13 cellular contexts compared by ENCODE assay signal in genomic region chr7:29764227-29764626, GRCh38. TPM values are rescaled to one million over a fixed set of nuclear protein-coding genes. Genes with fewer than 3 reads are reported as not detected.
A peak's percentile ranks its signal among the peaks of the same experiment; 100 is the strongest.
DNase-seq lines count a peak whose midpoint lies in the region; TF ChIP-seq lines count a peak whose summit lies in the region.
"Had no signal": no experiment of that assay in that cellular context is flagged by ENCODE, and none has a peak within 500 bp of the region (broad histone marks: within the 10 kb centered on the region; RNA-seq: fewer than 3 reads in every experiment).

No MANE protein-coding gene starts in this region.

- peak; percentile 3 for DNase-seq in NCI-H2196 (lab: John Stamatoyannopoulos, UW; ENCODE audit: unreplicated experiment)
- no peak for DNase-seq in NCI-H2196 treated with DMSO at 0.1 percent for 48 hours (lab: John Stamatoyannopoulos, UW; ENCODE audit: unreplicated experiment)
- peak; percentile 18 for DNase-seq in LoVo (ENCODE audit: low spot score)
- no peak for DNase-seq in brain microvascular endothelial cell
- peak; percentile 9 for DNase-seq in osteoblast (ENCODE audit: insufficient read length, low spot score, missing footprints)
- DNase-seq in NOMO-1 treated with DMSO at 0.1 percent for 48 hours (lab: John Stamatoyannopoulos, UW; ENCODE audit: unreplicated experiment), result no peak
- no peak for DNase-seq in mesothelial cell of epicardium (ENCODE audit: low spot score in 2 of 2, unreplicated experiment in 2 of 2)
- DNase-seq in glutamatergic neuron, result no peak
- DNase-seq: activated T-cell treated with anti-CD3 and anti-CD28 coated beads, Interleukin-2, amount 50 U/mL, for 72 hours; HFFc6; MG63; stimulated activated naive B cell treated with anti-CD40 and anti-IgM and Interleukin-4, amounts not matched to agents 10 μg/mL and 1 μg/mL and 100 μg/mL, for 72 hours had no signal

- H3K27me3 ChIP-seq in brain microvascular endothelial cell (replicated peaks) (no peaks in the 10 kb centered on the region), osteoblast (ENCODE audit: insufficient read depth, low read length) (peaks cover 16% of the 10 kb centered on the region)

- H3K36me3 Mint-ChIP-seq in mesothelial cell of epicardium (peaks cover 4% of the 10 kb centered on the region), glutamatergic neuron (ENCODE audit: unreplicated experiment) (no peaks in the 10 kb centered on the region)
- H3K36me3 Mint-ChIP-seq: stimulated activated naive B cell treated with anti-CD40 and anti-IgM and Interleukin-4, amounts not matched to agents 10 μg/mL and 1 μg/mL and 100 μg/mL, for 72 hours had no signal

- H3K4me3 ChIP-seq in brain microvascular endothelial cell (ENCODE audit: low read depth, low read length) (no peak overlapping the region), osteoblast (ENCODE audit: insufficient read depth, low read length) (no peak overlapping the region)
- H3K4me3 ChIP-seq: MG63 had no signal

- H3K9me3 Mint-ChIP-seq in mesothelial cell of epicardium (peaks cover 13% of the 10 kb centered on the region), glutamatergic neuron (ENCODE audit: unreplicated experiment) (no peaks in the 10 kb centered on the region)
- H3K9me3 Mint-ChIP-seq: activated T-cell treated with anti-CD3 and anti-CD28 coated beads, Interleukin-2, amount 50 U/mL, for 72 hours; HFFc6; stimulated activated naive B cell treated with anti-CD40 and anti-IgM and Interleukin-4, amounts not matched to agents 10 μg/mL and 1 μg/mL and 100 μg/mL, for 72 hours had no signal

- no peaks in the 10 kb centered on the region for H3K4me1 ChIP-seq in osteoblast (ENCODE audit: insufficient read depth, low read length)

- H3K36me3 ChIP-seq in brain microvascular endothelial cell (replicated peaks), result no peaks in the 10 kb centered on the region
- no peaks in the 10 kb centered on the region for H3K36me3 ChIP-seq in osteoblast (ENCODE audit: insufficient read depth, low read length)
- H3K36me3 ChIP-seq: MG63 had no signal

- H3K79me2 ChIP-seq in osteoblast (ENCODE audit: insufficient read depth, low read length), result no peaks in the 10 kb centered on the region

- in situ Hi-C loops in brain microvascular endothelial cell (cut with HindIII; ENCODE audit: low pct_ligation_motif_present, low sequenced_read_pairs), result no loop called here

- TF ChIP-seq CTCF in brain microvascular endothelial cell (IDR thresholded peaks at IDR 0.05; ENCODE audit: low read depth, low read length, missing control alignments), result peak; percentile 23
- no peak for TF ChIP-seq CTCF in osteoblast (IDR thresholded peaks at IDR 0.05; ENCODE audit: extremely low read depth, low read depth, low read length)
- TF ChIP-seq CTCF in mesothelial cell of epicardium (IDR thresholded peaks at IDR 0.05; ENCODE audit: unreplicated experiment), result no peak
- TF ChIP-seq CTCF in glutamatergic neuron (IDR thresholded peaks at IDR 0.05; ENCODE audit: partially characterized antibody, unreplicated experiment), result no peak

- H4K20me1 ChIP-seq in osteoblast (ENCODE audit: insufficient read depth, low read length), result no peaks in the 10 kb centered on the region

- H3K4me1 Mint-ChIP-seq in mesothelial cell of epicardium (peaks cover 12% of the 10 kb centered on the region), glutamatergic neuron (ENCODE audit: low read depth, unreplicated experiment) (no peaks in the 10 kb centered on the region)
- H3K4me1 Mint-ChIP-seq: stimulated activated naive B cell treated with anti-CD40 and anti-IgM and Interleukin-4, amounts not matched to agents 10 μg/mL and 1 μg/mL and 100 μg/mL, for 72 hours had no signal

- no peaks in the 10 kb centered on the region for H3K9me3 ChIP-seq in osteoblast (ENCODE audit: low read depth, low read length)
- H3K9me3 ChIP-seq: MG63 had no signal

- H3K4me3 Mint-ChIP-seq in mesothelial cell of epicardium (no peak overlapping the region), glutamatergic neuron (ENCODE audit: unreplicated experiment) (no peak overlapping the region)
- H3K4me3 Mint-ChIP-seq: activated T-cell treated with anti-CD3 and anti-CD28 coated beads, Interleukin-2, amount 50 U/mL, for 72 hours; HFFc6; stimulated activated naive B cell treated with anti-CD40 and anti-IgM and Interleukin-4, amounts not matched to agents 10 μg/mL and 1 μg/mL and 100 μg/mL, for 72 hours had no signal

- H3K27me3 Mint-ChIP-seq in mesothelial cell of epicardium (ENCODE audit: low read depth) (peaks cover 2% of the 10 kb centered on the region), glutamatergic neuron (ENCODE audit: unreplicated experiment) (no peaks in the 10 kb centered on the region)

- H2AFZ ChIP-seq in osteoblast (ENCODE audit: low read length), result no peak overlapping the region

- H3K27ac Mint-ChIP-seq in mesothelial cell of epicardium (no peak overlapping the region), glutamatergic neuron (ENCODE audit: unreplicated experiment) (no peak overlapping the region)
- H3K27ac Mint-ChIP-seq: activated T-cell treated with anti-CD3 and anti-CD28 coated beads, Interleukin-2, amount 50 U/mL, for 72 hours; HFFc6; stimulated activated naive B cell treated with anti-CD40 and anti-IgM and Interleukin-4, amounts not matched to agents 10 μg/mL and 1 μg/mL and 100 μg/mL, for 72 hours had no signal

- H3K27ac ChIP-seq in brain microvascular endothelial cell (no peak overlapping the region), osteoblast (ENCODE audit: low read depth, low read length) (no peak overlapping the region)

- H3K4me2 ChIP-seq in osteoblast (ENCODE audit: insufficient read depth, low read length), result no peak overlapping the region

RNA-seq across cellular contexts. Expression of gene WIPF3, which starts 42.1 kb away (rescaled TPM):
- total RNA-seq in osteoblast, result under 0.01 TPM in 1 of 2 replicates, not detected in the other
- total RNA-seq in mesothelial cell of epicardium, result 7.1 to 7.9 TPM (median 7.3 TPM) in 3 replicates
- total RNA-seq in glutamatergic neuron (ENCODE audit: unreplicated experiment), result 0.37 TPM
- total RNA-seq: activated T-cell treated with anti-CD3 and anti-CD28 coated beads, Interleukin-2, amount 50 U/mL, for 72 hours; HFFc6; osteocyte had no signal

Comparison
In these comparisons a context has a peak if more than half of its experiments do, and no peak if none do; other contexts are left out.
1. DNase-seq: peak in NCI-H2196 (single experiment), LoVo (single experiment) and osteoblast (single experiment); none in NCI-H2196 treated with DMSO at 0.1 percent for 48 hours (single experiment), brain microvascular endothelial cell (single experiment), NOMO-1 treated with DMSO at 0.1 percent for 48 hours (single experiment), mesothelial cell of epicardium (0 of 2) and glutamatergic neuron (single experiment).